Comparison of ENCODE assay signal across 10 cellular contexts in genomic region chr7:142231716-142232115, GRCh38. TPM values are rescaled to one million over a fixed set of nuclear protein-coding genes. Genes with fewer than 3 reads are reported as not detected.
DNase-seq lines count a peak whose midpoint lies in the region; ATAC-seq and TF ChIP-seq lines count a peak whose summit lies in the region.
"Had no signal": no experiment of that assay in that cellular context is flagged by ENCODE, and none has a peak within 500 bp of the region (broad histone marks: within the 10 kb centered on the region; RNA-seq: fewer than 3 reads in every experiment).

No MANE protein-coding gene starts in this region.

- H3K27me3 ChIP-seq in endodermal cell (ENCODE audit: control insufficient read depth, insufficient read depth, low read length, poor library complexity, severe bottlenecking) = peaks cover 7% of the 10 kb centered on the region

- H3K9ac ChIP-seq in endodermal cell (ENCODE audit: extremely low read depth, low read length, poor library complexity, severe bottlenecking) = no peak overlapping the region

- ATAC-seq in stimulated activated naive CD8-positive, alpha-beta T cell treated with anti-CD3 and anti-CD28 coated beads, Interleukin-15, amount 100 ng/mL, for 72 hours = peak; percentile 50
- ATAC-seq in stimulated activated naive CD8-positive, alpha-beta T cell treated with anti-CD3 and anti-CD28 coated beads, Interleukin-15, Interleukin-2, amounts not matched to agents 100 U/mL and 50 U/mL, for 24 hours = no peak
- ATAC-seq in HG03097 (IDR thresholded peaks at IDR 0.05; ENCODE audit: low FRiP score, unreplicated experiment) = no peak

- H3K9me3 ChIP-seq in endodermal cell (ENCODE audit: control insufficient read depth, low read length) = no peaks in the 10 kb centered on the region

- no peaks in the 10 kb centered on the region for H3K4me1 ChIP-seq in endodermal cell (ENCODE audit: control insufficient read depth, insufficient read depth, low read length)

- no peak for DNase-seq in stimulated activated naive CD8-positive, alpha-beta T cell treated with anti-CD3 and anti-CD28 coated beads, Interleukin-15, amount 100 ng/mL, for 72 hours
- no peak for DNase-seq in stimulated activated naive CD8-positive, alpha-beta T cell treated with anti-CD3 and anti-CD28 coated beads, Interleukin-15, Interleukin-2, amounts not matched to agents 100 U/mL and 50 U/mL, for 24 hours
- DNase-seq in NCI-H1930 (lab: John Stamatoyannopoulos, UW) (peak; percentile 4 to 16), endodermal cell (peak; percentile 91), NCI-H187 (lab: John Stamatoyannopoulos, UW) (no peak)
- no peak for DNase-seq in stimulated activated naive CD4-positive, alpha-beta T cell (lab: John Stamatoyannopoulos, UW)
- DNase-seq in activated CD4-positive, CD25-positive, alpha-beta regulatory T cell treated with anti-CD3 and anti-CD28 coated beads, Interleukin-2, amount 50 U/mL, for 72 hours = no peak
- DNase-seq: kidney, NCI-H510A had no signal

- WGBS in endodermal cell (ENCODE audit: insufficient coverage in 1 of 2, insufficient read length in 1 of 2), 2 experiments = 59 to 60% methylated on average over 3 to 7 of the region's 7 CpGs

- peaks cover 24% of the 10 kb centered on the region for H3K27me3 Mint-ChIP-seq in stimulated activated naive CD8-positive, alpha-beta T cell treated with anti-CD3 and anti-CD28 coated beads, Interleukin-15, amount 100 ng/mL, for 72 hours
- H3K27me3 Mint-ChIP-seq in endodermal cell (ENCODE audit: insufficient read depth) = peaks cover 18% of the 10 kb centered on the region

- H3K27ac Mint-ChIP-seq in stimulated activated naive CD8-positive, alpha-beta T cell treated with anti-CD3 and anti-CD28 coated beads, Interleukin-15, amount 100 ng/mL, for 72 hours = no peak overlapping the region
- H3K27ac Mint-ChIP-seq in endodermal cell = no peak overlapping the region

- H3K4me3 Mint-ChIP-seq in stimulated activated naive CD8-positive, alpha-beta T cell treated with anti-CD3 and anti-CD28 coated beads, Interleukin-15, amount 100 ng/mL, for 72 hours = no peak overlapping the region
- no peak overlapping the region for H3K4me3 Mint-ChIP-seq in endodermal cell

- no peak overlapping the region for H3K4me3 ChIP-seq in endodermal cell (ENCODE audit: low read length)

- H3K27ac ChIP-seq in endodermal cell (ENCODE audit: low read depth, low read length) = no peak overlapping the region

- no peaks in the 10 kb centered on the region for H3K9me3 Mint-ChIP-seq in stimulated activated naive CD8-positive, alpha-beta T cell treated with anti-CD3 and anti-CD28 coated beads, Interleukin-15, amount 100 ng/mL, for 72 hours
- no peaks in the 10 kb centered on the region for H3K9me3 Mint-ChIP-seq in endodermal cell

- H3K36me3 ChIP-seq in endodermal cell (ENCODE audit: control insufficient read depth, insufficient read depth, low read length) = no peaks in the 10 kb centered on the region

- peak; percentile 81 for TF ChIP-seq CTCF in endodermal cell (conservative IDR thresholded peaks at IDR 0.05)

- H3K4me1 Mint-ChIP-seq in stimulated activated naive CD8-positive, alpha-beta T cell treated with anti-CD3 and anti-CD28 coated beads, Interleukin-15, amount 100 ng/mL, for 72 hours = no peaks in the 10 kb centered on the region
- H3K4me1 Mint-ChIP-seq in endodermal cell = peaks cover 4% of the 10 kb centered on the region

- H3K36me3 Mint-ChIP-seq in endodermal cell (ENCODE audit: low read depth) = no peaks in the 10 kb centered on the region

RNA-seq across cellular contexts. Expression of gene PRSS58, which starts 26.1 kb away (rescaled TPM):
- not detected for total RNA-seq in endodermal cell
- not detected for polyA plus RNA-seq in endodermal cell (2013, experiment 1 of 2)
- polyA plus RNA-seq in endodermal cell (2013, experiment 2 of 2) = not detected
- total RNA-seq: kidney had no signal

Comparison
In these comparisons a context has a peak if more than half of its experiments do, and no peak if none do; other contexts are left out.
1. DNase-seq: peak in NCI-H1930 (2 of 2) and endodermal cell (single experiment); none in stimulated activated naive CD8-positive, alpha-beta T cell treated with anti-CD3 and anti-CD28 coated beads, Interleukin-15, amount 100 ng/mL, for 72 hours (0 of 2), stimulated activated naive CD8-positive, alpha-beta T cell treated with anti-CD3 and anti-CD28 coated beads, Interleukin-15, Interleukin-2, amounts not matched to agents 100 U/mL and 50 U/mL, for 24 hours (single experiment), stimulated activated naive CD4-positive, alpha-beta T cell (0 of 6), activated CD4-positive, CD25-positive, alpha-beta regulatory T cell treated with anti-CD3 and anti-CD28 coated beads, Interleukin-2, amount 50 U/mL, for 72 hours (single experiment) and NCI-H187 (0 of 2).